ENCODE assay signal across 10 cellular contexts in the genomic region with DNA sequence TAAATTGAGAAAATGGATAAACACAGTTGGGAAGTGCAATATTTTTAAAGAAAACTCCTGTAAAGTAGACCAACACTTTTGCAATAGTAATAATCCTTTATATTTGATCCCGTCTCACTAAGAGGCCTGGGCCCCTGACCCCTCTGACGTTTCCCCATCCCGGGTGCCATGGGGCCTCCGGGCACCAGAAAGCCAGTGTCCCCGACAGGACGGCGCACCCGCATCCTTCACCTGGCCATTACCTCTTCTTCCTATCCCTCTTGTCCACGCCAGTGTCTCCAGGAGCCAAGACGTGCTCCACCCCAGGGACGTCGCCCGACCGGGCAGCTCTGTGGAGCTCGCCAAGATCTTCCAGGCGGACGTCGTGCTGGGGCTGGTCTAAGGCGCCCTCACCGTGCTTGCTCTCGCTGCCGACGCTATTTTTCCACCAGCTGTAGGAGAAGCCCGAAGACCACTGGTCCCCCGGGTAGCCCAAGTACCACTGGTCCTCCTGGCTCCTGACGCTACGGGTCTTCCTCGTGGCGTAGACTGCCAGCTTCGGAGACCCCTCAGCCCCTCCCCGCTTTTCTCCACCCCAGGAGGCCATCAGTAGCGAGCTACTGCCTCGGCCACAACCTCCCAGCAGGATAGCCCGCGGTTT. TPM values are rescaled to one million over a fixed set of nuclear protein-coding genes. Genes with fewer than 3 reads are reported as not detected.
DNase-seq lines count a peak whose midpoint lies in the region; ATAC-seq and TF ChIP-seq lines count a peak whose summit lies in the region.
"Not testable (repeated sequence)": the region's sequence is repeated elsewhere in the genome, so short reads cannot be mapped to it uniquely, and the experiment has no call there.
"Had no signal": no experiment of that assay in that cellular context is flagged by ENCODE, and none has a peak within 500 bp of the region (broad histone marks: within the 10 kb centered on the region; RNA-seq: fewer than 3 reads in every experiment).

No MANE protein-coding gene starts in this region.

- POLR2A ChIA-PET in activated CD8-positive, alpha-beta T cell treated with anti-CD3 and anti-CD28 coated beads for 36 hours (lab: Charles Lee) = not testable (repeated sequence)

- peak overlapping the region in 6 of 10 donors; percentile 41 to 84 (median 72) for H3K27ac ChIP-seq in heart right ventricle

- TF ChIP-seq CTCF in CD14-positive monocyte (IDR thresholded peaks at IDR 0.05); activated CD8-positive, alpha-beta T cell treated with anti-CD3 and anti-CD28 coated beads for 36 hours (IDR thresholded peaks at IDR 0.05); cardiac fibroblast (IDR thresholded peaks at IDR 0.05; ENCODE audit: low read depth, low read length); heart right ventricle (IDR thresholded peaks at IDR 0.05); natural killer cell (IDR thresholded peaks at IDR 0.05): not testable (repeated sequence)

- not testable (repeated sequence) for H3K27me3 ChIP-seq in heart right ventricle

- H3K4me1 Mint-ChIP-seq in CD14-positive monocyte = peaks cover 14% of the 10 kb centered on the region
- H3K4me1 Mint-ChIP-seq in IgD-negative memory B cell; activated CD8-positive, alpha-beta T cell treated with anti-CD3 and anti-CD28 coated beads for 36 hours (ENCODE audit: low read depth): not testable (repeated sequence)
- H3K4me1 Mint-ChIP-seq in natural killer cell = peaks cover 9 to 15% of the 10 kb centered on the region in 2 donors
- H3K4me1 Mint-ChIP-seq in stimulated activated naive CD8-positive, alpha-beta T cell treated with anti-CD3 and anti-CD28 coated beads, Interleukin-15, amount 100 ng/mL, for 72 hours = peaks cover 18% of the 10 kb centered on the region

- not testable (repeated sequence) for H3K4me1 ChIP-seq in heart right ventricle

- intact Hi-C loops in CD14-positive monocyte (cut with micrococcal nuclease); activated CD8-positive, alpha-beta T cell treated with anti-CD3 and anti-CD28 coated beads for 36 hours (cut with micrococcal nuclease); heart right ventricle (cut with DNase I); natural killer cell (cut with micrococcal nuclease): not testable (repeated sequence)

- H3K4me3 Mint-ChIP-seq in CD14-positive monocyte (peak overlapping the region; percentile 84 to 87), IgD-negative memory B cell (peak overlapping the region; percentile 25 to 90 (median 85)), natural killer cell (peak overlapping the region; percentile 80)
- H3K4me3 Mint-ChIP-seq in activated CD8-positive, alpha-beta T cell treated with anti-CD3 and anti-CD28 coated beads for 36 hours = peak overlapping the region; percentile 89
- H3K4me3 Mint-ChIP-seq in stimulated activated naive CD8-positive, alpha-beta T cell treated with anti-CD3 and anti-CD28 coated beads, Interleukin-15, amount 100 ng/mL, for 72 hours = peak overlapping the region; percentile 89 to 92

- DNase-seq in CD14-positive monocyte (ENCODE audit: low spot score) (peak; percentile 42), cardiac fibroblast (ENCODE audit: low read depth in 2 of 2) (peak in 1 of 2 donors; percentile 16)
- peak; percentile 17 for DNase-seq in activated CD8-positive, alpha-beta T cell treated with anti-CD3 and anti-CD28 coated beads for 36 hours
- not testable (repeated sequence) for DNase-seq in heart right ventricle; natural killer cell; stimulated activated naive CD8-positive, alpha-beta T cell treated with anti-CD3 and anti-CD28 coated beads, Interleukin-15, amount 100 ng/mL, for 72 hours

- not testable (repeated sequence) for H3K9me3 Mint-ChIP-seq in CD14-positive monocyte; IgD-negative memory B cell; activated CD8-positive, alpha-beta T cell treated with anti-CD3 and anti-CD28 coated beads for 36 hours; natural killer cell; stimulated activated naive CD8-positive, alpha-beta T cell treated with anti-CD3 and anti-CD28 coated beads, Interleukin-15, amount 100 ng/mL, for 72 hours

- H3K36me3 ChIP-seq in heart right ventricle = not testable (repeated sequence)

- H3K27ac Mint-ChIP-seq in CD14-positive monocyte (peak overlapping the region; percentile 85 to 97 (median 94)), IgD-negative memory B cell (peak overlapping the region; percentile 66 to 92 (median 79)), natural killer cell (peak overlapping the region; percentile 82 to 91)
- H3K27ac Mint-ChIP-seq in activated CD8-positive, alpha-beta T cell treated with anti-CD3 and anti-CD28 coated beads for 36 hours = peak overlapping the region; percentile 88
- H3K27ac Mint-ChIP-seq in stimulated activated naive CD8-positive, alpha-beta T cell treated with anti-CD3 and anti-CD28 coated beads, Interleukin-15, amount 100 ng/mL, for 72 hours = peak overlapping the region; percentile 96 to 99

- H3K4me3 ChIP-seq in cardiac fibroblast (replicated peaks in 1 of 2; ENCODE audit: low read depth in 2 of 2, low read length in 2 of 2) (peak overlapping the region; percentile 29 to 52), heart right ventricle (peak overlapping the region; percentile 18 to 57 (median 46))

- ATAC-seq in GM21515 (IDR thresholded peaks at IDR 0.05; ENCODE audit: unreplicated experiment) (peak; percentile 26), heart right ventricle (peak; percentile 41 to 85 (median 78)), natural killer cell (peak; percentile 4 to 44 (median 21))
- ATAC-seq in activated CD8-positive, alpha-beta T cell treated with anti-CD3 and anti-CD28 coated beads for 36 hours = peak; percentile 38
- peak; percentile 59 for ATAC-seq in stimulated activated naive CD8-positive, alpha-beta T cell treated with anti-CD3 and anti-CD28 coated beads, Interleukin-15, amount 100 ng/mL, for 72 hours

- WGBS in heart right ventricle, 2 donors = 32 to 41% methylated on average over 16 to 21 of the region's 35 CpGs

- CTCF ChIA-PET in activated CD8-positive, alpha-beta T cell treated with anti-CD3 and anti-CD28 coated beads for 36 hours (lab: Charles Lee) = interaction anchor here (1.0 to 1.8 kb wide), 9 partner anchors 27 to 398 kb away, joined by 3 to 7 read pairs (median 4); a partner anchor contains a TSS

- H3K27me3 Mint-ChIP-seq in CD14-positive monocyte (ENCODE audit: low read depth in 3 of 3); IgD-negative memory B cell; activated CD8-positive, alpha-beta T cell treated with anti-CD3 and anti-CD28 coated beads for 36 hours; natural killer cell (ENCODE audit: low read depth in 2 of 2); stimulated activated naive CD8-positive, alpha-beta T cell treated with anti-CD3 and anti-CD28 coated beads, Interleukin-15, amount 100 ng/mL, for 72 hours: not testable (repeated sequence)

- not testable (repeated sequence) for H3K9me3 ChIP-seq in heart right ventricle

- H3K36me3 Mint-ChIP-seq in CD14-positive monocyte; IgD-negative memory B cell; activated CD8-positive, alpha-beta T cell treated with anti-CD3 and anti-CD28 coated beads for 36 hours (ENCODE audit: low read depth); natural killer cell: not testable (repeated sequence)

RNA-seq across cellular contexts. Expression of a gene that starts 19.2 kb away (rescaled TPM):
- not detected for polyA plus RNA-seq in CD14-positive monocyte
- not detected for polyA plus RNA-seq in IgD-negative memory B cell
- total RNA-seq in activated CD8-positive, alpha-beta T cell treated with anti-CD3 and anti-CD28 coated beads for 36 hours = not detected
- total RNA-seq in heart right ventricle = not detected
- polyA plus RNA-seq in heart right ventricle = not detected
- not detected for total RNA-seq in natural killer cell
- total RNA-seq: mesenteric fat pad, OCI-LY7 had no signal

RNA-seq across cellular contexts. Expression of a gene that starts 57.1 kb away (rescaled TPM):
- polyA plus RNA-seq in CD14-positive monocyte (not detected), IgD-negative memory B cell (3.6 TPM), heart right ventricle (under 1 TPM; 0.22 to 0.35 TPM)
- 1 to 10 TPM; 7.2 to 7.5 TPM for total RNA-seq in activated CD8-positive, alpha-beta T cell treated with anti-CD3 and anti-CD28 coated beads for 36 hours
- total RNA-seq in heart right ventricle (1 to 10 TPM in 1 of 10 donors, under 1 TPM in 9; 0.28 to 1.1 (median 0.79) TPM), natural killer cell (1 to 10 TPM; 3.2 to 5.2 (median 3.6) TPM)

Comparison
In these comparisons a context has a peak if more than half of its experiments do, and no peak if none do; other contexts are left out.
1. ATAC-seq: peak in every context shown above with its lines; median percentile 78 in heart right ventricle; 59 in stimulated activated naive CD8-positive, alpha-beta T cell treated with anti-CD3 and anti-CD28 coated beads, Interleukin-15, amount 100 ng/mL, for 72 hours; 38 in activated CD8-positive, alpha-beta T cell treated with anti-CD3 and anti-CD28 coated beads for 36 hours; 26 in GM21515; 21 in natural killer cell.